Comparison of ENCODE assay signal across 15 cellular contexts in genomic region chr1:10288059-10288615, GRCh38.
"Had no signal": no experiment of that assay in that cellular context is flagged by ENCODE, and none has a peak within 500 bp of the region (broad histone marks: within the 10 kb centered on the region; RNA-seq: fewer than 3 reads in every experiment).

No MANE protein-coding gene starts in this region.

- H3K9me3 ChIP-seq: SJSA1, transverse colon had no signal

- H3K4me3 Mint-ChIP-seq: activated CD4-positive, alpha-beta T cell treated with anti-CD3 and anti-CD28 coated beads for 36 hours; activated CD8-positive, alpha-beta T cell treated with anti-CD3 and anti-CD28 coated beads for 36 hours; activated naive CD8-positive, alpha-beta T cell treated with anti-CD3 and anti-CD28 coated beads, Interleukin-2, amount 10 ng/mL, durations not matched to agents 7 days and 5 days; natural killer cell treated with Interleukin-12 subunit alpha and Interleukin-12 subunit beta and Interleukin-15 and Interleukin-18, amount 100 ng/mL, for 72 hours had no signal

- H3K27me3 ChIP-seq: SJSA1, transverse colon had no signal

- H3K27ac Mint-ChIP-seq: activated CD4-positive, alpha-beta T cell treated with anti-CD3 and anti-CD28 coated beads for 36 hours; activated CD8-positive, alpha-beta T cell treated with anti-CD3 and anti-CD28 coated beads for 36 hours; activated naive CD8-positive, alpha-beta T cell treated with anti-CD3 and anti-CD28 coated beads, Interleukin-2, amount 10 ng/mL, durations not matched to agents 7 days and 5 days; natural killer cell treated with Interleukin-12 subunit alpha and Interleukin-12 subunit beta and Interleukin-15 and Interleukin-18, amount 100 ng/mL, for 72 hours had no signal

- H3K9me3 Mint-ChIP-seq: activated CD8-positive, alpha-beta T cell treated with anti-CD3 and anti-CD28 coated beads for 36 hours; activated naive CD8-positive, alpha-beta T cell treated with anti-CD3 and anti-CD28 coated beads, Interleukin-2, amount 10 ng/mL, durations not matched to agents 7 days and 5 days; natural killer cell treated with Interleukin-12 subunit alpha and Interleukin-12 subunit beta and Interleukin-15 and Interleukin-18, amount 100 ng/mL, for 72 hours had no signal

- H3K4me3 ChIP-seq: coronary artery, SJSA1, transverse colon had no signal

- ATAC-seq: activated CD8-positive, alpha-beta T cell treated with anti-CD3 and anti-CD28 coated beads for 36 hours; natural killer cell treated with Interleukin-12 subunit alpha and Interleukin-12 subunit beta and Interleukin-15 and Interleukin-18, amount 100 ng/mL, for 72 hours had no signal

- H3K4me1 ChIP-seq: SJSA1 had no signal

- H3K27me3 Mint-ChIP-seq: activated CD4-positive, alpha-beta T cell treated with anti-CD3 and anti-CD28 coated beads for 36 hours; activated CD8-positive, alpha-beta T cell treated with anti-CD3 and anti-CD28 coated beads for 36 hours; activated naive CD8-positive, alpha-beta T cell treated with anti-CD3 and anti-CD28 coated beads, Interleukin-2, amount 10 ng/mL, durations not matched to agents 7 days and 5 days; natural killer cell treated with Interleukin-12 subunit alpha and Interleukin-12 subunit beta and Interleukin-15 and Interleukin-18, amount 100 ng/mL, for 72 hours had no signal

- DNase-seq: activated CD4-positive, alpha-beta T cell treated with anti-CD3 and anti-CD28 coated beads for 36 hours; activated CD8-positive, alpha-beta memory T cell treated with anti-CD3 and anti-CD28 coated beads, Interleukin-2, amount 50 U/mL, for 4 hours; activated CD8-positive, alpha-beta T cell treated with anti-CD3 and anti-CD28 coated beads for 36 hours; activated naive CD8-positive, alpha-beta T cell treated with anti-CD3 and anti-CD28 coated beads, Interleukin-2, amount 10 ng/mL, durations not matched to agents 7 days and 5 days; aorta; effector CD8-positive, alpha-beta T cell; kidney glomerular epithelial cell; mammary epithelial cell; small intestine; T1000; transverse colon had no signal

- H3K36me3 Mint-ChIP-seq: natural killer cell treated with Interleukin-12 subunit alpha and Interleukin-12 subunit beta and Interleukin-15 and Interleukin-18, amount 100 ng/mL, for 72 hours had no signal

- H3K27ac ChIP-seq: SJSA1, VCaP had no signal
